ENCODE assay signal across 8 cellular contexts in the genomic region with DNA sequence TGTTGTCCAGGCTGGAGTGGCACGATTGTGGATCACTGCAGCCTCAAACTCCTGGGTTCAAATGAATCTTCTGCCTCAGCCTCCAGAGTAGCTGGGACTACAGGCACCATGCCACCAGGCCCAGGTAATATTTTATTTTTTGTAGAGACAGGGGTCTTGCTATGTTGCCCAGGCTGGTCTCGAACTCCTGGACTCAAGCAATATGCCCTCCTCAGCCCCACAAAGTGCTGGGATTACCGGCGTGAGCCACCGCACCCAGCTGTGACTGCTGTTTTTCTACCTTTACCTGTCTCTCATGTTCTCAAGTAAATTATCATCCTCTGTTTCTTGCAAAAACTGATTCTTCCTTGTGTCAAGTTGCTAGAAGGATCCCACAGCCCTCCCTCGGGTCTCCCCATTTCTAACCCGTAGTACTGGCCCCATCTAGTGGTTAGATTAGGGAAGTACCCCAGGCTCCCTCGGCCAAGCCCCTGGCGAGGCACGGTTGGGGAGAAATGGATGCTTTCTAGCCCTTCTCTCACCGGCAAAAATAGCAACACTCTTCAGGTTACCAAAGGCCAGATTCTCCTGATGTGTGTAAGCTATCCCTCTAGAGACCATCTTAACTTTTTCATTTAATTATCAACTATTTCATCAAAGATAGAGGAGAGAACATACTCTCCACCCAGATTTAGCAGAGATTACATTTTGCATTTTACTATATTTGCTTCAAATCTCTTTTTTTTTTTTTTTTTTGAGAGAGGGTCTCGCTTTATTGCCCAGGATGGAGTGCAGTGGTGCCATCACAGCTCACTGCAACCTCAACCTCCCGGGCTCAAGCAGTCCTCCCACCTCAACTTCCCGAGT. TPM values are rescaled to one million over a fixed set of nuclear protein-coding genes. Genes with fewer than 3 reads are reported as not detected.
DNase-seq lines count a peak whose midpoint lies in the region; ATAC-seq and TF ChIP-seq lines count a peak whose summit lies in the region.

No MANE protein-coding gene starts in this region.

- H3K4me3 ChIP-seq in BLaER1 treated with 17β-estradiol and CSF1 and Interleukin-3, amounts not matched to agents 10 nM and 100 nM: no peak overlapping the region
- no peak overlapping the region for H3K4me3 ChIP-seq in HCT116 (replicated peaks in 1 of 2; ENCODE audit: low read depth in 1 of 2, low read length in 2 of 2)

- H3K79me2 ChIP-seq in HCT116 (ENCODE audit: insufficient read depth, low read length): no peaks in the 10 kb centered on the region

- no peaks in the 10 kb centered on the region for H3K27me3 ChIP-seq in BLaER1 treated with 17β-estradiol and CSF1 and Interleukin-3, amounts not matched to agents 10 nM and 100 nM
- no peaks in the 10 kb centered on the region for H3K27me3 ChIP-seq in HCT116 (ENCODE audit: insufficient read depth, low read length)

- H3K36me3 ChIP-seq in BLaER1 treated with 17β-estradiol and CSF1 and Interleukin-3, amounts not matched to agents 10 nM and 100 nM: no peaks in the 10 kb centered on the region
- H3K36me3 ChIP-seq in HCT116 (ENCODE audit: control insufficient read depth in 1 of 2, insufficient read depth in 2 of 2, low read length in 2 of 2): no peaks in the 10 kb centered on the region

- peak overlapping the region in 2 of 11 experiments; percentile 2 to 19; a peak in 1 of 22 replicates for H3K9ac ChIP-seq in BLaER1 treated with 17β-estradiol and CSF1 and Interleukin-3, amounts not matched to agents 10 nM and 100 nM
- H3K9ac ChIP-seq in HCT116 (ENCODE audit: low read length): no peak overlapping the region

- peaks cover 4 to 60% (median 52%) of the 10 kb centered on the region in 10 experiments for H3K4me1 ChIP-seq in BLaER1 treated with 17β-estradiol and CSF1 and Interleukin-3, amounts not matched to agents 10 nM and 100 nM
- H3K4me1 ChIP-seq in HCT116 (ENCODE audit: control insufficient read depth in 1 of 2, insufficient read depth in 2 of 2, low read length in 2 of 2): peaks cover 4 to 7% of the 10 kb centered on the region in 2 experiments; a peak in 3 of 4 replicates

- TF ChIP-seq CTCF in HCT116 (IDR thresholded peaks at IDR 0.05 in 2 of 3, conservative IDR thresholded peaks at IDR 0.05 in 1 of 3; ENCODE audit: borderline replicate concordance in 1 of 3, insufficient read depth in 1 of 3, low read depth in 2 of 3, low read length in 2 of 3): peak in 2 of 3 experiments; percentile 91 to 95; a peak in 4 of 6 replicates

- DNase-seq in HCT116 (ENCODE audit: low read depth, low spot score) (peak; percentile 68), NCI-H748 (lab: John Stamatoyannopoulos, UW; ENCODE audit: unreplicated experiment) (peak; percentile 70), medulla oblongata (ENCODE audit: extremely low spot score) (peak; percentile 88)
- DNase-seq in activated CD4-positive, alpha-beta T cell treated with anti-CD3 and anti-CD28 coated beads, Interleukin-2, amount 50 U/mL, for 48 hours: peak; percentile 75 to 81
- peak; percentile 60 for DNase-seq in effector CD4-positive, alpha-beta T cell
- DNase-seq in stimulated activated CD8-positive, alpha-beta memory T cell treated with anti-CD3 and anti-CD28 coated beads, Interleukin-15, amount 100 ng/mL, for 24 hours (ENCODE audit: low read depth): peak; percentile 40

- intact Hi-C loops in HCT116 (cut with micrococcal nuclease): loop anchor here (1.0 to 2.0 kb wide), 4 partner anchors 46 to 653 kb away; partner anchors contain the start of gene ASB6

- TF ChIP-seq RAD21 in HCT116 (IDR thresholded peaks at IDR 0.05; ENCODE audit: low read depth): no peak

- RAD21 ChIA-PET in HCT116 (lab: Charles Lee; ENCODE audit: low non-redundant PET in 1 of 2, low total read pairs in 2 of 2, uncharacterized antibody in 2 of 2, unreplicated experiment in 2 of 2): interaction anchor here (0.7 to 1.7 kb wide), 3 partner anchors 46 to 145 kb away, joined by 3 to 8 read pairs (median 4); no protein-coding TSS in a partner anchor

- POLR2A ChIA-PET in HCT116 (lab: Charles Lee): no interaction called here

- ATAC-seq in HCT116 (peak; percentile 98), GM18517 (IDR thresholded peaks at IDR 0.05; ENCODE audit: unreplicated experiment) (no peak)

- H2AFZ ChIP-seq in HCT116 (ENCODE audit: low read depth, low read length, poor library complexity, severe bottlenecking): peak overlapping the region; percentile 83

- CTCF ChIA-PET in HCT116 (lab: Charles Lee): interaction anchor here (0.8 to 3.7 kb wide), 5 partner anchors 45 to 653 kb away, joined by 3 to 33 read pairs (median 7); no protein-coding TSS in a partner anchor

- no peaks in the 10 kb centered on the region for H4K20me1 ChIP-seq in BLaER1 treated with 17β-estradiol and CSF1 and Interleukin-3, amounts not matched to agents 10 nM and 100 nM
- no peaks in the 10 kb centered on the region for H4K20me1 ChIP-seq in HCT116 (ENCODE audit: insufficient read depth)

- H3K27ac ChIP-seq in BLaER1 treated with 17β-estradiol and CSF1 and Interleukin-3, amounts not matched to agents 10 nM and 100 nM: peak overlapping the region in 6 of 11 experiments; percentile 19 to 49 (median 33); a peak in 6 of 22 replicates
- H3K27ac ChIP-seq in HCT116 (ENCODE audit: low read depth, low read length): no peak overlapping the region

- peak overlapping the region in 10 of 11 experiments; percentile 27 to 95 (median 72); a peak in 14 of 22 replicates for H3K4me2 ChIP-seq in BLaER1 treated with 17β-estradiol and CSF1 and Interleukin-3, amounts not matched to agents 10 nM and 100 nM
- peak overlapping the region; percentile 41 for H3K4me2 ChIP-seq in HCT116 (ENCODE audit: low read length)

- TF ChIP-seq POLR2A in HCT116 (IDR thresholded peaks at IDR 0.05; ENCODE audit: borderline replicate concordance, extremely low read depth, insufficient read depth, insufficient read length): no peak

- H3K9me2 ChIP-seq in HCT116 (ENCODE audit: insufficient read depth): no peaks in the 10 kb centered on the region

- no TSS peak for BruUV-seq in HCT116 (replicated peaks; lab: Mats Ljungman, UMichigan)

- H3K9me3 ChIP-seq in BLaER1 treated with 17β-estradiol and CSF1 and Interleukin-3, amounts not matched to agents 10 nM and 100 nM (replicated peaks in 1 of 11): no peaks in the 10 kb centered on the region
- H3K9me3 ChIP-seq in HCT116 (ENCODE audit: control insufficient read depth in 1 of 2, insufficient read depth in 1 of 2, low read depth in 1 of 2, low read length in 2 of 2): no peaks in the 10 kb centered on the region

TF ChIP-seq in HCT116, 20 proteins besides CTCF, POLR2A, EP300 and RAD21:
- TF ChIP-seq ZNF274 (IDR thresholded peaks at IDR 0.05; ENCODE audit: low read depth, low read length): no peak
- no peak for TF ChIP-seq EGR1 (IDR thresholded peaks at IDR 0.05; ENCODE audit: low read depth)
- no peak for TF ChIP-seq CEBPB (IDR thresholded peaks at IDR 0.05; ENCODE audit: low read depth)
- TF ChIP-seq, protein P1, sequence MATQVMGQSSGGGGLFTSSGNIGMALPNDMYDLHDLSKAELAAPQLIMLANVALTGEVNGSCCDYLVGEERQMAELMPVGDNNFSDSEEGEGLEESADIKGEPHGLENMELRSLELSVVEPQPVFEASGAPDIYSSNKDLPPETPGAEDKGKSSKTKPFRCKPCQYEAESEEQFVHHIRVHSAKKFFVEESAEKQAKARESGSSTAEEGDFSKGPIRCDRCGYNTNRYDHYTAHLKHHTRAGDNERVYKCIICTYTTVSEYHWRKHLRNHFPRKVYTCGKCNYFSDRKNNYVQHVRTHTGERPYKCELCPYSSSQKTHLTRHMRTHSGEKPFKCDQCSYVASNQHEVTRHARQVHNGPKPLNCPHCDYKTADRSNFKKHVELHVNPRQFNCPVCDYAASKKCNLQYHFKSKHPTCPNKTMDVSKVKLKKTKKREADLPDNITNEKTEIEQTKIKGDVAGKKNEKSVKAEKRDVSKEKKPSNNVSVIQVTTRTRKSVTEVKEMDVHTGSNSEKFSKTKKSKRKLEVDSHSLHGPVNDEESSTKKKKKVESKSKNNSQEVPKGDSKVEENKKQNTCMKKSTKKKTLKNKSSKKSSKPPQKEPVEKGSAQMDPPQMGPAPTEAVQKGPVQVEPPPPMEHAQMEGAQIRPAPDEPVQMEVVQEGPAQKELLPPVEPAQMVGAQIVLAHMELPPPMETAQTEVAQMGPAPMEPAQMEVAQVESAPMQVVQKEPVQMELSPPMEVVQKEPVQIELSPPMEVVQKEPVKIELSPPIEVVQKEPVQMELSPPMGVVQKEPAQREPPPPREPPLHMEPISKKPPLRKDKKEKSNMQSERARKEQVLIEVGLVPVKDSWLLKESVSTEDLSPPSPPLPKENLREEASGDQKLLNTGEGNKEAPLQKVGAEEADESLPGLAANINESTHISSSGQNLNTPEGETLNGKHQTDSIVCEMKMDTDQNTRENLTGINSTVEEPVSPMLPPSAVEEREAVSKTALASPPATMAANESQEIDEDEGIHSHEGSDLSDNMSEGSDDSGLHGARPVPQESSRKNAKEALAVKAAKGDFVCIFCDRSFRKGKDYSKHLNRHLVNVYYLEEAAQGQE (IDR thresholded peaks at IDR 0.05; ENCODE audit: low read depth): no peak
- TF ChIP-seq EZH2 (IDR thresholded peaks at IDR 0.05): no peak
- TF ChIP-seq EZH2phosphoT487 (IDR thresholded peaks at IDR 0.05; ENCODE audit: borderline replicate concordance): no peak
- no peak for TF ChIP-seq SRF (IDR thresholded peaks at IDR 0.05; ENCODE audit: low read depth)
- no peak for TF ChIP-seq SP1 (IDR thresholded peaks at IDR 0.05; ENCODE audit: low read depth)

RNA-seq across cellular contexts. Expression of gene TOR1B, which starts 19.2 kb away (rescaled TPM):
- total RNA-seq in HCT116 (2021; ENCODE audit: unreplicated experiment): 19.0 TPM
- 12.2 and 13.8 TPM in 2 replicates for polyA plus RNA-seq in HCT116 (2012)

RNA-seq across cellular contexts. Expression of gene PTGES, which starts 30.9 kb away (rescaled TPM):
- total RNA-seq in HCT116 (2021; ENCODE audit: unreplicated experiment): 17.2 TPM
- 16.8 and 19.0 TPM in 2 replicates for polyA plus RNA-seq in HCT116 (2012)

RNA-seq across cellular contexts. Expression of gene TOR1A, which starts 40.2 kb away (rescaled TPM):
- total RNA-seq in HCT116 (2021; ENCODE audit: unreplicated experiment): 24.4 TPM
- polyA plus RNA-seq in HCT116 (2012): 19.7 and 24.7 TPM in 2 replicates

RNA-seq across cellular contexts. Expression of gene C9orf78, which starts 51.3 kb away (rescaled TPM):
- 41.4 TPM for total RNA-seq in HCT116 (2021; ENCODE audit: unreplicated experiment)
- polyA plus RNA-seq in HCT116 (2012): 43.3 and 43.5 TPM in 2 replicates

RNA-seq across cellular contexts. Expression of gene USP20, which starts 51.5 kb away (rescaled TPM):
- 16.8 TPM for total RNA-seq in HCT116 (2021; ENCODE audit: unreplicated experiment)
- 12.8 and 16.3 TPM in 2 replicates for polyA plus RNA-seq in HCT116 (2012)
